Comparison of ENCODE assay signal across 23 cellular contexts in genomic region chr5:113177225-113177624, GRCh38.
A peak's percentile ranks its signal among the peaks of the same experiment; 100 is the strongest.
DNase-seq lines count a peak whose midpoint lies in the region; ATAC-seq, FAIRE-seq and TF ChIP-seq lines count a peak whose summit lies in the region.
"Had no signal": no experiment of that assay in that cellular context is flagged by ENCODE, and none has a peak within 500 bp of the region (broad histone marks: within the 10 kb centered on the region; RNA-seq: fewer than 3 reads in every experiment).

No MANE protein-coding gene starts in this region.

- peaks cover 50% of the 10 kb centered on the region for H3K36me3 Mint-ChIP-seq in endodermal cell (ENCODE audit: low read depth)
- H3K36me3 Mint-ChIP-seq: CD14-positive monocyte had no signal

- WGBS in endodermal cell (ENCODE audit: insufficient coverage in 1 of 2, insufficient read length in 1 of 2), 2 experiments, result 90% methylated on average over 1 of the region's 1 CpG
- 4% methylated on average over 1 of the region's 1 CpG for WGBS in HepG2 (ENCODE audit: low lambda C conversion rate)

- intact Hi-C loops in HepG2 (cut with micrococcal nuclease; ENCODE audit: unreplicated experiment), result no loop called here
- intact Hi-C loops in colonic mucosa (cut with DNase I), result no loop called here

- ATAC-seq in HepG2 (peak; percentile 84), HG02623 (IDR thresholded peaks at IDR 0.05; ENCODE audit: unreplicated experiment) (no peak)
- ATAC-seq: GM23338, HCT116 had no signal

- in situ Hi-C loops in HepG2 (cut with HindIII; ENCODE audit: extremely low pct_ligation_motif_present, low pct_unique_long_range_greater_than_20kb), result no loop called here

- H3K27me3 ChIP-seq in cardiac muscle cell (no peaks in the 10 kb centered on the region), right atrium auricular region (no peaks in the 10 kb centered on the region), endodermal cell (ENCODE audit: control insufficient read depth, insufficient read depth, low read length, poor library complexity, severe bottlenecking) (no peaks in the 10 kb centered on the region), HepG2 (ENCODE audit: control insufficient read depth in 1 of 2, insufficient read depth in 2 of 2, low read length in 2 of 2) (no peaks in the 10 kb centered on the region), colonic mucosa (no peaks in the 10 kb centered on the region)
- H3K27me3 ChIP-seq: BE2C; BLaER1 treated with 17β-estradiol and CSF1 and Interleukin-3, amounts not matched to agents 10 nM and 100 nM had no signal

- no TSS peak for BruUV-seq in HepG2 (replicated peaks; lab: Mats Ljungman, UMichigan)

- H3K27ac ChIP-seq in cardiac muscle cell, result peak overlapping the region; percentile 63
- no peak overlapping the region for H3K27ac ChIP-seq in right atrium auricular region
- no peak overlapping the region for H3K27ac ChIP-seq in endodermal cell (ENCODE audit: low read depth, low read length)
- H3K27ac ChIP-seq in HepG2 (ENCODE audit: extremely low read length, insufficient read depth, low read length), result no peak overlapping the region
- H3K27ac ChIP-seq in colonic mucosa, result no peak overlapping the region
- H3K27ac ChIP-seq: 22Rv1; BLaER1 treated with 17β-estradiol and CSF1 and Interleukin-3, amounts not matched to agents 10 nM and 100 nM had no signal

- no peaks in the 10 kb centered on the region for H3K27me3 Mint-ChIP-seq in endodermal cell (ENCODE audit: insufficient read depth)

- no peaks in the 10 kb centered on the region for H3K79me2 ChIP-seq in HepG2 (ENCODE audit: insufficient read depth, low read length)

- no peak overlapping the region for H3K4me2 ChIP-seq in HepG2 (ENCODE audit: low read depth, low read length)
- H3K4me2 ChIP-seq: BLaER1 treated with 17β-estradiol and CSF1 and Interleukin-3, amounts not matched to agents 10 nM and 100 nM; GM23338 had no signal

- H3K9me3 ChIP-seq in cardiac muscle cell (ENCODE audit: low read depth) (no peaks in the 10 kb centered on the region), right atrium auricular region (no peaks in the 10 kb centered on the region), endodermal cell (ENCODE audit: control insufficient read depth, low read length) (no peaks in the 10 kb centered on the region), HepG2 (ENCODE audit: low read length) (no peaks in the 10 kb centered on the region), colonic mucosa (no peaks in the 10 kb centered on the region)
- H3K9me3 ChIP-seq: BE2C; BLaER1 treated with 17β-estradiol and CSF1 and Interleukin-3, amounts not matched to agents 10 nM and 100 nM had no signal

- TF ChIP-seq CTCF in cardiac muscle cell (IDR thresholded peaks at IDR 0.05; ENCODE audit: low read depth, low read length) (no peak), right atrium auricular region (IDR thresholded peaks at IDR 0.05) (no peak), endodermal cell (conservative IDR thresholded peaks at IDR 0.05) (no peak), HepG2 (CRISPR knock-in tag; IDR thresholded peaks at IDR 0.05) (no peak), colonic mucosa (IDR thresholded peaks at IDR 0.05) (no peak)

- no peak overlapping the region for H3K4me3 Mint-ChIP-seq in endodermal cell
- H3K4me3 Mint-ChIP-seq: CD14-positive monocyte; CD4-positive, alpha-beta T cell; CD8-positive, alpha-beta memory T cell; GM23338; H9 had no signal

- no peak overlapping the region for H2AFZ ChIP-seq in HepG2 (ENCODE audit: low read length)
- H2AFZ ChIP-seq: GM23338 had no signal

- no peaks in the 10 kb centered on the region for H4K20me1 ChIP-seq in HepG2 (ENCODE audit: insufficient read depth, low read length)
- H4K20me1 ChIP-seq: BLaER1 treated with 17β-estradiol and CSF1 and Interleukin-3, amounts not matched to agents 10 nM and 100 nM had no signal

- POLR2A ChIA-PET in HepG2 (lab: Yijun Ruan, JAX), result no interaction called here

- peaks cover 74% of the 10 kb centered on the region for H3K4me1 ChIP-seq in cardiac muscle cell (ENCODE audit: low read depth)
- H3K4me1 ChIP-seq in right atrium auricular region, result peaks cover 0 to 39% of the 10 kb centered on the region in 2 donors
- H3K4me1 ChIP-seq in endodermal cell (ENCODE audit: control insufficient read depth, insufficient read depth, low read length), result peaks cover 23% of the 10 kb centered on the region
- H3K4me1 ChIP-seq in HepG2 (ENCODE audit: insufficient read depth, low read length), result 0 out of 2 replicates have a peak, but pooled peaks cover 5% of the 10 kb centered on the region
- H3K4me1 ChIP-seq in colonic mucosa, result no peaks in the 10 kb centered on the region

- no peaks in the 10 kb centered on the region for H3K36me3 ChIP-seq in cardiac muscle cell
- no peaks in the 10 kb centered on the region for H3K36me3 ChIP-seq in right atrium auricular region
- peaks cover 76% of the 10 kb centered on the region for H3K36me3 ChIP-seq in endodermal cell (ENCODE audit: control insufficient read depth, insufficient read depth, low read length)
- H3K36me3 ChIP-seq in HepG2 (replicated peaks in 1 of 2; ENCODE audit: control insufficient read depth in 1 of 2, insufficient read depth in 2 of 2, low read length in 2 of 2), result no peaks in the 10 kb centered on the region
- H3K36me3 ChIP-seq in colonic mucosa, result no peaks in the 10 kb centered on the region
- H3K36me3 ChIP-seq: BLaER1 treated with 17β-estradiol and CSF1 and Interleukin-3, amounts not matched to agents 10 nM and 100 nM had no signal

- CTCF ChIA-PET in HepG2 (lab: Yijun Ruan, JAX; ENCODE audit: low intra/inter-chr PET ratio, low total read pairs), result no interaction called here

- DNase-seq in cardiac muscle cell (ENCODE audit: low read depth in 1 of 2, low spot score in 1 of 2) (no peak), right atrium auricular region (ENCODE audit: low spot score) (no peak), endodermal cell (peak; percentile 26), HepG2 (ENCODE audit: low spot score) (peak; percentile 50), NCI-H1105 treated with DMSO at 0.1 percent for 48 hours (lab: John Stamatoyannopoulos, UW) (no peak), OCI-M2 (lab: John Stamatoyannopoulos, UW; ENCODE audit: unreplicated experiment) (no peak), colonic mucosa (no peak)
- DNase-seq: BE2C; CD4-positive, alpha-beta T cell; CD8-positive, alpha-beta memory T cell; DMS53; DMS79 treated with DMSO at 0.1 percent for 48 hours; GF-D8; H9 had no signal

- no peaks in the 10 kb centered on the region for H3K9me3 Mint-ChIP-seq in endodermal cell
- H3K9me3 Mint-ChIP-seq: CD14-positive monocyte; CD4-positive, alpha-beta T cell; CD8-positive, alpha-beta memory T cell; GM23338; H9 had no signal

- no peak for TF ChIP-seq POLR2A in HepG2 (IDR thresholded peaks at IDR 0.05; ENCODE audit: insufficient read depth in 1 of 2, low read depth in 2 of 2, low read length in 2 of 2)

- H3K9ac ChIP-seq in endodermal cell (ENCODE audit: extremely low read depth, low read length, poor library complexity, severe bottlenecking), result no peak overlapping the region
- no peak overlapping the region for H3K9ac ChIP-seq in HepG2 (ENCODE audit: insufficient read depth, low read depth, low read length)
- no peak overlapping the region for H3K9ac ChIP-seq in colonic mucosa (ENCODE audit: low read depth in 2 of 2, low read length in 2 of 2)
- H3K9ac ChIP-seq: BLaER1 treated with 17β-estradiol and CSF1 and Interleukin-3, amounts not matched to agents 10 nM and 100 nM had no signal

- TF ChIP-seq RAD21 in HepG2 (CRISPR knock-in tag; IDR thresholded peaks at IDR 0.05), result no peak

- H3K4me3 ChIP-seq in cardiac muscle cell, result no peak overlapping the region
- no peak overlapping the region for H3K4me3 ChIP-seq in right atrium auricular region
- H3K4me3 ChIP-seq in endodermal cell (ENCODE audit: low read length), result no peak overlapping the region
- no peak overlapping the region for H3K4me3 ChIP-seq in HepG2 (replicated peaks in 1 of 3; ENCODE audit: insufficient read depth in 1 of 3, low read depth in 2 of 3, low read length in 3 of 3)
- H3K4me3 ChIP-seq in colonic mucosa, result no peak overlapping the region
- H3K4me3 ChIP-seq: BLaER1 treated with 17β-estradiol and CSF1 and Interleukin-3, amounts not matched to agents 10 nM and 100 nM; GM23338 had no signal

- H3K4me1 Mint-ChIP-seq in endodermal cell, result peaks cover 77% of the 10 kb centered on the region
- H3K4me1 Mint-ChIP-seq: CD14-positive monocyte had no signal

- FAIRE-seq in HepG2 (lab: Jason Lieb, UNC), result peak; percentile 74
- FAIRE-seq: A204.1, GM12891, GM18507 had no signal

- H3K27ac Mint-ChIP-seq in endodermal cell, result no peak overlapping the region
- H3K27ac Mint-ChIP-seq: CD14-positive monocyte; CD4-positive, alpha-beta T cell; GM23338; H9 had no signal

- TF ChIP-seq EP300 in HepG2 (IDR thresholded peaks at IDR 0.05; ENCODE audit: low read depth in 2 of 2, low read length in 2 of 2) (no peak), HepG2 (CRISPR knock-in tag; IDR thresholded peaks at IDR 0.05; ENCODE audit: borderline replicate concordance) (no peak)

TF ChIP-seq in HepG2, 621 proteins besides CTCF, POLR2A, EP300 and RAD21 (continues in another document):
- 0 out of 2 replicates have a peak, but pooled peaks have one; percentile 47 for TF ChIP-seq NCOR1 (IDR thresholded peaks at IDR 0.05; ENCODE audit: borderline replicate concordance, low read length)
- peak; percentile 86 for TF ChIP-seq CEBPB (IDR thresholded peaks at IDR 0.05; ENCODE audit: borderline replicate concordance, low read depth, low read length)
- no peak for TF ChIP-seq PBX3 (CRISPR knock-in tag; IDR thresholded peaks at IDR 0.05; ENCODE audit: borderline replicate concordance)
- peak; percentile 24; the same call in 1 of the 2 replicates for TF ChIP-seq GATAD2A (CRISPR knock-in tag; IDR thresholded peaks at IDR 0.05)
- no peak for TF ChIP-seq DPF2 (CRISPR knock-in tag; IDR thresholded peaks at IDR 0.05; ENCODE audit: borderline replicate concordance, low read depth)
- TF ChIP-seq HNF4G (IDR thresholded peaks at IDR 0.05; ENCODE audit: borderline replicate concordance, low read depth, low read length), result peak; percentile 58; the same call in 1 of the 2 replicates
- no peak for TF ChIP-seq HNF4G (CRISPR knock-in tag; IDR thresholded peaks at IDR 0.05; ENCODE audit: borderline replicate concordance, low read depth)

Comparison
In these comparisons a context has a peak if more than half of its experiments do, and no peak if none do; other contexts are left out.
1. DNase-seq: peak in endodermal cell (single experiment) and HepG2 (single experiment); none in cardiac muscle cell (0 of 2), right atrium auricular region (single experiment), NCI-H1105 treated with DMSO at 0.1 percent for 48 hours (single experiment), OCI-M2 (single experiment) and colonic mucosa (single experiment).